Comparison of ENCODE assay signal across 8 cellular contexts in the genomic region with DNA sequence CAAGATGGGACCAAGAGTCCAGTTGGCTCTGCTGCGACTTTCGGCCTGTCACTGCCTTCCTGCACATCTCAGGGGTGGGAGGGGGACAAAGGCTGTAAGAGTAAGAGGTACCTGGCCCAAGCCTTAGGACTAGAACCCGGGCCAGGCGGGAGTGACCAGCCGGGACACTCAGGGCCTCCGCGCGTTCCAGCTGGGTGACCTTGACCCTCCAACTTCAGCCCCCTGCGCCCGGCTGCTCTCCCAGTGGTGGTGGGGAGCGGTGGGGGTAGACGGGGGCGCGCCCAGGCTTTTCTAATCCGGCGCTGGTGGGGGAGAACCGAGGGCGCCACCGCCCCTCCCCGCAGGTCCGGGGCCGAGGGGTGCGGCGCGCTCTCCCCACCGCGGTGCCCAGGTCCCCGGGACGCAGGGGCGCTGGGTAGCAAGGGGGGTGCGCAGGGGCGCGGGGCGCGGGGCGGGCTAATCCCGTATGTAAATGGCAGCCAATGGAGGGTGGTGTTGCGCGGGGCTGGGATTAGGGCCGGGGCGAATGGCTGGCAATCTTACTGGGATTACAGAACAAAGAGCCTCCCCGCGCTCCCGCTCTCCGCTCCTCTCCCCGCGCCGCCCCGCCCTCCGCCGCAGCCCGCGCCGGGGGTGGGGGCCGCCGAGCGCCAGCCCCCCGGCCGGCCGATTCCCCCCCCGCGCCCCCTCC. TPM values are rescaled to one million over a fixed set of nuclear protein-coding genes. Genes with fewer than 3 reads are reported as not detected.
DNase-seq lines count a peak whose midpoint lies in the region; ATAC-seq, FAIRE-seq and TF ChIP-seq lines count a peak whose summit lies in the region.

A gene with protein sequence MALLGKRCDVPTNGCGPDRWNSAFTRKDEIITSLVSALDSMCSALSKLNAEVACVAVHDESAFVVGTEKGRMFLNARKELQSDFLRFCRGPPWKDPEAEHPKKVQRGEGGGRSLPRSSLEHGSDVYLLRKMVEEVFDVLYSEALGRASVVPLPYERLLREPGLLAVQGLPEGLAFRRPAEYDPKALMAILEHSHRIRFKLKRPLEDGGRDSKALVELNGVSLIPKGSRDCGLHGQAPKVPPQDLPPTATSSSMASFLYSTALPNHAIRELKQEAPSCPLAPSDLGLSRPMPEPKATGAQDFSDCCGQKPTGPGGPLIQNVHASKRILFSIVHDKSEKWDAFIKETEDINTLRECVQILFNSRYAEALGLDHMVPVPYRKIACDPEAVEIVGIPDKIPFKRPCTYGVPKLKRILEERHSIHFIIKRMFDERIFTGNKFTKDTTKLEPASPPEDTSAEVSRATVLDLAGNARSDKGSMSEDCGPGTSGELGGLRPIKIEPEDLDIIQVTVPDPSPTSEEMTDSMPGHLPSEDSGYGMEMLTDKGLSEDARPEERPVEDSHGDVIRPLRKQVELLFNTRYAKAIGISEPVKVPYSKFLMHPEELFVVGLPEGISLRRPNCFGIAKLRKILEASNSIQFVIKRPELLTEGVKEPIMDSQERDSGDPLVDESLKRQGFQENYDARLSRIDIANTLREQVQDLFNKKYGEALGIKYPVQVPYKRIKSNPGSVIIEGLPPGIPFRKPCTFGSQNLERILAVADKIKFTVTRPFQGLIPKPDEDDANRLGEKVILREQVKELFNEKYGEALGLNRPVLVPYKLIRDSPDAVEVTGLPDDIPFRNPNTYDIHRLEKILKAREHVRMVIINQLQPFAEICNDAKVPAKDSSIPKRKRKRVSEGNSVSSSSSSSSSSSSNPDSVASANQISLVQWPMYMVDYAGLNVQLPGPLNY (plus strand): TSS at position 586 of the 691 bp plus-strand sequence. CDS start 54,175 bp downstream, outside the sequence.

- no peak; a peak in 2 of 5 replicates for TF ChIP-seq RAD21 in A549 (conservative IDR thresholded peaks at IDR 0.05 in 1 of 2, IDR thresholded peaks at IDR 0.05 in 1 of 2)

- no peak for FAIRE-seq in A549 (lab: Jason Lieb, UNC)

- H3K4me3 ChIP-seq in A549 (peak within 1 kb of the TSS; percentile 92), WI38 (ENCODE audit: low read depth, low read length) (peak within 1 kb of the TSS; percentile 74), skin epidermis (peak within 1 kb of the TSS; percentile 58 to 80 (median 69))

- POLR2A ChIA-PET in A549 (lab: Yijun Ruan, JAX): no interaction called here

- H3K9me3 ChIP-seq in A549: 0 out of 3 replicates have a peak, but pooled peaks cover 5% of the 10 kb centered on the region

- 5% methylated on average over 10 of the region's 62 CpGs for WGBS in A549 (ENCODE audit: missing lambda C conversion rate)

- TF ChIP-seq CTCF in A549 (IDR thresholded peaks at IDR 0.05): no peak
- TF ChIP-seq CTCF in WI38 (IDR thresholded peaks at IDR 0.05; ENCODE audit: low read depth, low read length): no peak

- ATAC-seq in A549: peak; percentile 87 to 88
- peak; percentile 43 for ATAC-seq in GM19463 (IDR thresholded peaks at IDR 0.05; ENCODE audit: unreplicated experiment)
- ATAC-seq in GM19035 (IDR thresholded peaks at IDR 0.05; ENCODE audit: unreplicated experiment): no peak

- TF ChIP-seq EP300 in A549 (IDR thresholded peaks at IDR 0.05): no peak

- peaks cover 18% of the 10 kb centered on the region for H3K4me1 ChIP-seq in A549

- DNase-seq in A549 (ENCODE audit: low read depth in 1 of 2, low spot score in 1 of 2) (peak; percentile 81 to 88), NCI-H2171 treated with DMSO at 0.1 percent for 48 hours (lab: John Stamatoyannopoulos, UW) (peak; percentile 80), cerebellar cortex (ENCODE audit: low spot score) (peak; percentile 76), inferior parietal cortex (ENCODE audit: extremely low spot score) (peak; percentile 55)

- 0 out of 2 replicates have a peak, but pooled peaks have one; percentile 5 for TF ChIP-seq POLR2A in A549 (IDR thresholded peaks at IDR 0.05; ENCODE audit: low read length)

- peak within 1 kb of the TSS; percentile 96 to 98 for H3K27ac ChIP-seq in A549
- peak within 1 kb of the TSS; percentile 41 to 97 (median 88) for H3K27ac ChIP-seq in skin epidermis

- peak within 1 kb of the TSS; percentile 99 for H3K4me2 ChIP-seq in A549

- CTCF ChIA-PET in A549 (lab: Yijun Ruan, JAX): interaction anchor here (1.0 kb wide), 1 partner anchor 36 kb away, joined by 4 read pairs; no protein-coding TSS in a partner anchor

TF ChIP-seq in A549, 52 proteins besides CTCF, POLR2A, EP300 and RAD21:
- TF ChIP-seq ESRRA (IDR thresholded peaks at IDR 0.05; ENCODE audit: borderline replicate concordance, low read length) (no peak), CBX8 (IDR thresholded peaks at IDR 0.05) (no peak), NFE2L2 (conservative IDR thresholded peaks at IDR 0.05; ENCODE audit: low read length) (no peak), JUN (IDR thresholded peaks at IDR 0.05) (peak in 1 of 2 experiments; percentile 79; a peak in 3 of 5 replicates), RARB (CRISPR knock-in tag; IDR thresholded peaks at IDR 0.05) (no peak), ZC3H11A (IDR thresholded peaks at IDR 0.05) (no peak), KDM5A (IDR thresholded peaks at IDR 0.05) (no peak), HDAC2 (IDR thresholded peaks at IDR 0.05) (no peak), NPAS2 (CRISPR knock-in tag; IDR thresholded peaks at IDR 0.05; ENCODE audit: borderline replicate concordance) (no peak), TFCP2L1 (CRISPR knock-in tag; IDR thresholded peaks at IDR 0.05) (no peak)
- TF ChIP-seq, protein P1, sequence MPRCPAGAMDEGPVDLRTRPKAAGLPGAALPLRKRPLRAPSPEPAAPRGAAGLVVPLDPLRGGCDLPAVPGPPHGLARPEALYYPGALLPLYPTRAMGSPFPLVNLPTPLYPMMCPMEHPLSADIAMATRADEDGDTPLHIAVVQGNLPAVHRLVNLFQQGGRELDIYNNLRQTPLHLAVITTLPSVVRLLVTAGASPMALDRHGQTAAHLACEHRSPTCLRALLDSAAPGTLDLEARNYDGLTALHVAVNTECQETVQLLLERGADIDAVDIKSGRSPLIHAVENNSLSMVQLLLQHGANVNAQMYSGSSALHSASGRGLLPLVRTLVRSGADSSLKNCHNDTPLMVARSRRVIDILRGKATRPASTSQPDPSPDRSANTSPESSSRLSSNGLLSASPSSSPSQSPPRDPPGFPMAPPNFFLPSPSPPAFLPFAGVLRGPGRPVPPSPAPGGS (IDR thresholded peaks at IDR 0.05): 0 out of 3 replicates have a peak, but pooled peaks have one; percentile 20
- TF ChIP-seq, protein P2, sequence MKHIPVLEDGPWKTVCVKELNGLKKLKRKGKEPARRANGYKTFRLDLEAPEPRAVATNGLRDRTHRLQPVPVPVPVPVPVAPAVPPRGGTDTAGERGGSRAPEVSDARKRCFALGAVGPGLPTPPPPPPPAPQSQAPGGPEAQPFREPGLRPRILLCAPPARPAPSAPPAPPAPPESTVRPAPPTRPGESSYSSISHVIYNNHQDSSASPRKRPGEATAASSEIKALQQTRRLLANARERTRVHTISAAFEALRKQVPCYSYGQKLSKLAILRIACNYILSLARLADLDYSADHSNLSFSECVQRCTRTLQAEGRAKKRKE (CRISPR knock-in tag; IDR thresholded peaks at IDR 0.05; ENCODE audit: low read depth): no peak
- TF ChIP-seq, protein P3, sequence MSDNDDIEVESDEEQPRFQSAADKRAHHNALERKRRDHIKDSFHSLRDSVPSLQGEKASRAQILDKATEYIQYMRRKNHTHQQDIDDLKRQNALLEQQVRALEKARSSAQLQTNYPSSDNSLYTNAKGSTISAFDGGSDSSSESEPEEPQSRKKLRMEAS (IDR thresholded peaks at IDR 0.05): 0 out of 2 replicates have a peak, but pooled peaks have one; percentile 13
- TF ChIP-seq, protein P4, sequence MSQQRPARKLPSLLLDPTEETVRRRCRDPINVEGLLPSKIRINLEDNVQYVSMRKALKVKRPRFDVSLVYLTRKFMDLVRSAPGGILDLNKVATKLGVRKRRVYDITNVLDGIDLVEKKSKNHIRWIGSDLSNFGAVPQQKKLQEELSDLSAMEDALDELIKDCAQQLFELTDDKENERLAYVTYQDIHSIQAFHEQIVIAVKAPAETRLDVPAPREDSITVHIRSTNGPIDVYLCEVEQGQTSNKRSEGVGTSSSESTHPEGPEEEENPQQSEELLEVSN (IDR thresholded peaks at IDR 0.05; ENCODE audit: borderline replicate concordance, low read depth): no peak
- TF ChIP-seq, protein P5, sequence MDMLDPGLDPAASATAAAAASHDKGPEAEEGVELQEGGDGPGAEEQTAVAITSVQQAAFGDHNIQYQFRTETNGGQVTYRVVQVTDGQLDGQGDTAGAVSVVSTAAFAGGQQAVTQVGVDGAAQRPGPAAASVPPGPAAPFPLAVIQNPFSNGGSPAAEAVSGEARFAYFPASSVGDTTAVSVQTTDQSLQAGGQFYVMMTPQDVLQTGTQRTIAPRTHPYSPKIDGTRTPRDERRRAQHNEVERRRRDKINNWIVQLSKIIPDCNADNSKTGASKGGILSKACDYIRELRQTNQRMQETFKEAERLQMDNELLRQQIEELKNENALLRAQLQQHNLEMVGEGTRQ (IDR thresholded peaks at IDR 0.05): no peak

RNA-seq across cellular contexts. Expression of the gene that starts here (rescaled TPM):
- 20.5 and 23.2 TPM in 2 replicates for polyA plus RNA-seq in A549 (2011; rRNA removed)
- polyA plus RNA-seq in A549 (2012; cell fraction: cytosol; rRNA removed): 19.0 and 21.6 TPM in 2 replicates
- 21.1 and 26.9 TPM in 2 replicates for polyA plus RNA-seq in A549 (2012; cell fraction: nucleus; rRNA removed)
- 19.9 to 21.7 TPM (median 21.5 TPM) in 3 replicates for polyA plus RNA-seq in A549 (2017; fragmentation: RNase III; extraction: RNeasy Plus Mini Kit Qiagen cat#74134 plus additional on column Dnase treatment)
- polyA minus RNA-seq in A549 (2011; rRNA and poly(A)+ RNA removed): 16.4 and 25.3 TPM in 2 replicates
